Comparison of ENCODE assay signal across 29 cellular contexts in genomic region chr6:161586866-161587265, GRCh38.
"Had no signal": no experiment of that assay in that cellular context is flagged by ENCODE, and none has a peak within 500 bp of the region (broad histone marks: within the 10 kb centered on the region; RNA-seq: fewer than 3 reads in every experiment).

No MANE protein-coding gene starts in this region.

- FAIRE-seq: colon had no signal

- H3K4me3 ChIP-seq: cardiac muscle cell, MG63, Peyer's patch, SJCRH30 had no signal

- H3K9me3 Mint-ChIP-seq: WTC11 had no signal

- DNase-seq: activated CD4-positive, alpha-beta T cell treated with anti-CD3 and anti-CD28 coated beads for 48 hours; activated CD4-positive, alpha-beta T cell treated with anti-CD3 and anti-CD28 coated beads, Interleukin-2, amount 50 U/mL, for 4 hours; activated CD4-positive, CD25-positive, alpha-beta regulatory T cell treated with anti-CD3 and anti-CD28 coated beads, Interleukin-2, amount 50 U/mL, for 72 hours; activated CD8-positive, alpha-beta memory T cell treated with anti-CD3 and anti-CD28 coated beads, Interleukin-2, amount 50 U/mL, for 48 hours; activated CD8-positive, alpha-beta T cell treated with anti-CD3 and anti-CD28 coated beads, Interleukin-2, amount 10 ng/mL, durations not matched to agents 7 days and 5 days; activated naive CD4-positive, alpha-beta T cell treated with anti-CD3 and anti-CD28 coated beads, Interleukin-2, amount 50 U/mL, for 16 hours; activated T-cell treated with anti-CD3 and anti-CD28 coated beads, Interleukin-2, amount 50 U/mL, for 1 hour; amniotic stem cell; brain microvascular endothelial cell; cerebellar nuclear complex; MG63; MV-4-11; NCI-H1092 treated with DMSO at 0.1 percent for 48 hours; NCI-H1436 treated with DMSO at 0.1 percent for 48 hours; NCI-H2029; NCI-H2107; NCI-H2171 treated with DMSO at 0.1 percent for 48 hours; NCI-H345; NCI-H510A; NCI-H526 treated with DMSO at 0.1 percent for 48 hours; Peyer's patch; Right ventricle myocardium superior; SJCRH30; SK-N-SH; T-helper 1 cell had no signal

- H3K36me3 Mint-ChIP-seq: WTC11 had no signal

- H3K4me3 Mint-ChIP-seq: activated CD8-positive, alpha-beta T cell treated with anti-CD3 and anti-CD28 coated beads, Interleukin-2, amount 10 ng/mL, durations not matched to agents 7 days and 5 days; WTC11 had no signal

- H3K36me3 ChIP-seq: brain microvascular endothelial cell, cardiac muscle cell, MG63, Peyer's patch, SJCRH30 had no signal

- H3K27me3 ChIP-seq: brain microvascular endothelial cell, cardiac muscle cell, MG63, Peyer's patch, SJCRH30 had no signal

- H3K27ac ChIP-seq: brain microvascular endothelial cell, cardiac muscle cell, Peyer's patch, RWPE1, SJCRH30 had no signal

- H3K27ac Mint-ChIP-seq: activated CD8-positive, alpha-beta T cell treated with anti-CD3 and anti-CD28 coated beads, Interleukin-2, amount 10 ng/mL, durations not matched to agents 7 days and 5 days; WTC11 had no signal

- H3K4me1 ChIP-seq: Peyer's patch, SJCRH30 had no signal

- H3K9me3 ChIP-seq: MG63, Peyer's patch, SJCRH30, SK-N-SH had no signal
